ENCODE assay signal across 9 cellular contexts in the genomic region with DNA sequence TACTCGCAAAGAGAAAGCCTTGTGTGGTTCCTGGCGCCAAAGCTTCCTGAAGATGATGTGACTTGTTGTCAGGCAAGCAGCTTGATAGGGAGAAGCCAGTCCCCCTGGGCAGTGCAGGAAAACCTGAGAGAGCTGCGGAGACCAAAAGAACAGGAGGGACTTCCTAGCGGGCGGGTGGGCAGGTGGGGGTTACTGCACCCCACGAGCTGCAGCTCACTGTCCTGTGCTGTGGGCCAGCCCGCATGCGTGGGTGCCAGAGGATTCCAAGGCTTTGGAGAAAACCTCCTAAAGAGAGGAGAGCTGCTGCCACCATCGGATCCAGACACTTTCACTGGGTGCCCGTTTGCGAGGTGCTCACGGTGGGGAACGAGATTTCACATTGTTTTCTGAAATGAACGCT.
"Had no signal": no experiment of that assay in that cellular context is flagged by ENCODE, and none has a peak within 500 bp of the region (broad histone marks: within the 10 kb centered on the region; RNA-seq: fewer than 3 reads in every experiment).

No MANE protein-coding gene starts in this region.

- H3K27ac ChIP-seq: GM23248, HL-60 had no signal

- H3K4me3 Mint-ChIP-seq: HFFc6, IgD-negative memory B cell had no signal

- H2AFZ ChIP-seq: GM23248 had no signal

- ATAC-seq: HCT116, HepG2 had no signal

- H3K9ac ChIP-seq: GM23248 had no signal

- H3K4me3 ChIP-seq: GM23248, HAP-1 had no signal

- H3K9me3 ChIP-seq: HAP-1 had no signal

- DNase-seq: GM23248, GOT3, H7, HFFc6 had no signal

- H3K36me3 ChIP-seq: HAP-1 had no signal

- FAIRE-seq: HepG2 had no signal

- H3K9me3 Mint-ChIP-seq: HFFc6 had no signal

- H3K4me1 ChIP-seq: HAP-1 had no signal

- H3K4me1 Mint-ChIP-seq: IgD-negative memory B cell had no signal
